ENCODE assay signal across 1 cellular context in genomic region chr11:47391077-47391583, GRCh38.
TF ChIP-seq lines count a peak whose summit lies in the region.

No MANE protein-coding gene starts in this region.

TF ChIP-seq in H1, 55 proteins besides CTCF, POLR2A, EP300 and RAD21:
- TF ChIP-seq RBBP5 (IDR thresholded peaks at IDR 0.05; ENCODE audit: borderline replicate concordance, low read depth, low read length): no peak
- no peak for TF ChIP-seq TAF1 (IDR thresholded peaks at IDR 0.05; ENCODE audit: low read depth, low read length)
- TF ChIP-seq POU5F1 (IDR thresholded peaks at IDR 0.05; ENCODE audit: low read depth, low read length): no peak
- TF ChIP-seq PHF8 (conservative IDR thresholded peaks at IDR 0.05; ENCODE audit: low read depth, low read length): no peak
- no peak for TF ChIP-seq SIX5 (IDR thresholded peaks at IDR 0.05; ENCODE audit: low read depth, low read length)
- no peak for TF ChIP-seq SP4 (IDR thresholded peaks at IDR 0.05; ENCODE audit: low read length)
- no peak for TF ChIP-seq TBP (IDR thresholded peaks at IDR 0.05; ENCODE audit: low read depth, low read length)
- no peak for TF ChIP-seq CHD2 (IDR thresholded peaks at IDR 0.05; ENCODE audit: low read length)
- TF ChIP-seq BRCA1 (IDR thresholded peaks at IDR 0.05; ENCODE audit: low read depth, low read length): no peak
- no peak for TF ChIP-seq GTF2F1 (IDR thresholded peaks at IDR 0.05; ENCODE audit: borderline replicate concordance, low read depth, low read length)
- TF ChIP-seq TEAD4 (IDR thresholded peaks at IDR 0.05; ENCODE audit: low read depth, low read length): no peak
- TF ChIP-seq RNF2 (IDR thresholded peaks at IDR 0.05; ENCODE audit: borderline replicate concordance, low read depth, low read length, missing control alignments, poor library complexity, severe bottlenecking): no peak
- TF ChIP-seq SUZ12 (IDR thresholded peaks at IDR 0.05; ENCODE audit: low read length): no peak
- no peak for TF ChIP-seq MAX (IDR thresholded peaks at IDR 0.05)
- TF ChIP-seq NANOG (IDR thresholded peaks at IDR 0.05; ENCODE audit: insufficient read depth, low read depth, low read length, poor library complexity, severe bottlenecking): no peak
- TF ChIP-seq SRF (IDR thresholded peaks at IDR 0.05; ENCODE audit: low read depth, low read length): no peak
- no peak for TF ChIP-seq EZH2 (IDR thresholded peaks at IDR 0.05; ENCODE audit: low read depth, low read length, severe bottlenecking)
